In genomic region chr19:44890366-44891015, GRCh38 we compare ENCODE assay signal across 1 cellular context.
TF ChIP-seq lines count a peak whose summit lies in the region.

No MANE protein-coding gene starts in this region.

TF ChIP-seq in HepG2, 621 proteins besides CTCF, POLR2A, EP300 and RAD21 (continued from another document and continues in another):
- no peak; the same call in 1 of the 2 replicates for TF ChIP-seq REPIN1 (CRISPR knock-in tag; IDR thresholded peaks at IDR 0.05; ENCODE audit: borderline replicate concordance, low read depth)
- TF ChIP-seq ZNF468 (CRISPR knock-in tag; IDR thresholded peaks at IDR 0.05): no peak
- TF ChIP-seq SSRP1 (CRISPR knock-in tag; IDR thresholded peaks at IDR 0.05): 0 out of 2 replicates have a peak, but pooled peaks have one; percentile 8
- no peak for TF ChIP-seq FOXO1 (CRISPR knock-in tag; IDR thresholded peaks at IDR 0.05)
- 0 out of 2 replicates have a peak, but pooled peaks have one; percentile 39 for TF ChIP-seq ZNF710 (CRISPR knock-in tag; IDR thresholded peaks at IDR 0.05; ENCODE audit: borderline replicate concordance)
- no peak for TF ChIP-seq ZFP62 (CRISPR knock-in tag; IDR thresholded peaks at IDR 0.05)
- no peak for TF ChIP-seq ZNF557 (CRISPR knock-in tag; IDR thresholded peaks at IDR 0.05)
- TF ChIP-seq ZFX (CRISPR knock-in tag; IDR thresholded peaks at IDR 0.05; ENCODE audit: low read depth): peak; percentile 61
- no peak for TF ChIP-seq ZEB1 (IDR thresholded peaks at IDR 0.05; ENCODE audit: insufficient replicate concordance, low read depth)
- no peak for TF ChIP-seq ETS1 (CRISPR knock-in tag; IDR thresholded peaks at IDR 0.05)
- TF ChIP-seq SP5 (CRISPR knock-in tag; IDR thresholded peaks at IDR 0.05; ENCODE audit: borderline replicate concordance, low read depth): no peak; the same call in 1 of the 2 replicates
- no peak for TF ChIP-seq MEIS1 (CRISPR knock-in tag; IDR thresholded peaks at IDR 0.05; ENCODE audit: borderline replicate concordance)
- no peak for TF ChIP-seq CENPX (CRISPR knock-in tag; IDR thresholded peaks at IDR 0.05)
- no peak for TF ChIP-seq ZNF207 (IDR thresholded peaks at IDR 0.05; ENCODE audit: borderline replicate concordance)
- TF ChIP-seq ZNF879 (CRISPR knock-in tag; IDR thresholded peaks at IDR 0.05): no peak
- TF ChIP-seq AGO2 (optimal IDR thresholded peaks at IDR 0.05; ENCODE audit: low read depth, low read length): no peak
- no peak for TF ChIP-seq MED13 (CRISPR knock-in tag; IDR thresholded peaks at IDR 0.05)
- TF ChIP-seq ZNF564 (CRISPR knock-in tag; IDR thresholded peaks at IDR 0.05): no peak
- TF ChIP-seq SRSF1 (optimal IDR thresholded peaks at IDR 0.05; ENCODE audit: low read depth, low read length): no peak
- TF ChIP-seq ATF7-NPFF (CRISPR knock-in tag; IDR thresholded peaks at IDR 0.05; ENCODE audit: low read depth): no peak; the same call in 1 of the 2 replicates
- peak; percentile 92 for TF ChIP-seq THAP11 (CRISPR knock-in tag; IDR thresholded peaks at IDR 0.05)
- TF ChIP-seq ISL2 (CRISPR knock-in tag; IDR thresholded peaks at IDR 0.05): peak; percentile 28; the same call in 1 of the 2 replicates
- peak; percentile 96 for TF ChIP-seq IRF2 (CRISPR knock-in tag; IDR thresholded peaks at IDR 0.05)
- TF ChIP-seq MAFF (IDR thresholded peaks at IDR 0.05; ENCODE audit: low read depth, low read length): no peak
- TF ChIP-seq ETV5 (CRISPR knock-in tag; IDR thresholded peaks at IDR 0.05; ENCODE audit: borderline replicate concordance): peak; percentile 57; the same call in 1 of the 2 replicates
- TF ChIP-seq ZNF607 (CRISPR knock-in tag; IDR thresholded peaks at IDR 0.05; ENCODE audit: borderline replicate concordance): no peak
- TF ChIP-seq ZNF44 (CRISPR knock-in tag; IDR thresholded peaks at IDR 0.05): no peak; the same call in 1 of the 2 replicates
- no peak for TF ChIP-seq ZNF75D (CRISPR knock-in tag; IDR thresholded peaks at IDR 0.05; ENCODE audit: borderline replicate concordance)
- TF ChIP-seq ZNF580 (CRISPR knock-in tag; IDR thresholded peaks at IDR 0.05; ENCODE audit: borderline replicate concordance, low read depth): peak; percentile 58; the same call in 1 of the 2 replicates
- peak; percentile 83 for TF ChIP-seq GMEB1 (CRISPR knock-in tag; IDR thresholded peaks at IDR 0.05; ENCODE audit: borderline replicate concordance)
- peak; percentile 90; the same call in 1 of the 2 replicates for TF ChIP-seq SNAPC4 (CRISPR knock-in tag; IDR thresholded peaks at IDR 0.05)
- peak; percentile 61 for TF ChIP-seq THAP7 (CRISPR knock-in tag; IDR thresholded peaks at IDR 0.05)
- no peak for TF ChIP-seq ZNF142 (CRISPR knock-in tag; IDR thresholded peaks at IDR 0.05)
- TF ChIP-seq ZNF280B (CRISPR knock-in tag; IDR thresholded peaks at IDR 0.05; ENCODE audit: borderline replicate concordance): no peak; the same call in 1 of the 2 replicates
- no peak for TF ChIP-seq ZNF589 (CRISPR knock-in tag; conservative IDR thresholded peaks at IDR 0.05)
- no peak for TF ChIP-seq ZFP41 (CRISPR knock-in tag; IDR thresholded peaks at IDR 0.05; ENCODE audit: borderline replicate concordance)
- TF ChIP-seq SNAI1 (CRISPR knock-in tag; IDR thresholded peaks at IDR 0.05; ENCODE audit: borderline replicate concordance): no peak
- TF ChIP-seq HNRNPH1 (optimal IDR thresholded peaks at IDR 0.05; ENCODE audit: low read depth, low read length): no peak
- TF ChIP-seq NBN (conservative IDR thresholded peaks at IDR 0.05): no peak
- TF ChIP-seq ZNF205 (CRISPR knock-in tag; IDR thresholded peaks at IDR 0.05): peak; percentile 47; the same call in 1 of the 2 replicates
- no peak for TF ChIP-seq ZSCAN29 (CRISPR knock-in tag; conservative IDR thresholded peaks at IDR 0.05)
- TF ChIP-seq RNF219 (CRISPR knock-in tag; IDR thresholded peaks at IDR 0.05): no peak
- peak; percentile 60; the same call in 1 of the 2 replicates for TF ChIP-seq TGIF2 (CRISPR knock-in tag; IDR thresholded peaks at IDR 0.05)
